ENCODE assay signal across 15 cellular contexts in genomic region chr14:76314521-76314951, GRCh38.
"Had no signal": no experiment of that assay in that cellular context is flagged by ENCODE, and none has a peak within 500 bp of the region (broad histone marks: within the 10 kb centered on the region; RNA-seq: fewer than 3 reads in every experiment).

No MANE protein-coding gene starts in this region.

- H3K79me2 ChIP-seq: parathyroid adenoma had no signal

- H3K9ac ChIP-seq: parathyroid adenoma had no signal

- H3K9me3 ChIP-seq: body of pancreas, left lung had no signal

- H3K27ac ChIP-seq: body of pancreas, left lung, parathyroid adenoma, skin epidermis had no signal

- DNase-seq: activated CD4-positive, alpha-beta T cell treated with anti-CD3 and anti-CD28 coated beads, Interleukin-2, amount 50 U/mL, for 4 hours; activated effector memory CD4-positive, alpha-beta T cell treated with anti-CD3 and anti-CD28 coated beads, Interleukin-2, amount 50 U/mL, for 16 hours; activated T-cell treated with anti-CD3 and anti-CD28 coated beads, Interleukin-2, amount 50 U/mL, for 24 hours; amniotic stem cell; body of pancreas; cerebellar nuclear complex; islet precursor cell; left lung; mesenchymal stem cell; retina had no signal

- H3K36me3 ChIP-seq: left lung had no signal

- ATAC-seq: activated CD4-positive, CD25-positive, alpha-beta regulatory T cell treated with anti-CD3 and anti-CD28 coated beads, Interleukin-2, amount 50 U/mL, for 24 hours; activated naive CD4-positive, alpha-beta T cell treated with anti-CD3 and anti-CD28 coated beads, Interleukin-2, amount 50 U/mL, for 72 hours; body of pancreas; left lung had no signal

- H3K4me3 ChIP-seq: body of pancreas, left lung, skin epidermis had no signal

- H3K4me3 Mint-ChIP-seq: activated T-cell treated with anti-CD3 and anti-CD28 coated beads, Interleukin-2, amount 50 U/mL, for 24 hours; neural crest cell had no signal

- H3K27me3 ChIP-seq: body of pancreas had no signal

- H3K27ac Mint-ChIP-seq: activated naive CD4-positive, alpha-beta T cell treated with anti-CD3 and anti-CD28 coated beads, Interleukin-2, amount 50 U/mL, for 72 hours; activated T-cell treated with anti-CD3 and anti-CD28 coated beads, Interleukin-2, amount 50 U/mL, for 24 hours had no signal

- H2AFZ ChIP-seq: parathyroid adenoma had no signal

- H3K9me3 Mint-ChIP-seq: activated naive CD4-positive, alpha-beta T cell treated with anti-CD3 and anti-CD28 coated beads, Interleukin-2, amount 50 U/mL, for 72 hours; activated T-cell treated with anti-CD3 and anti-CD28 coated beads, Interleukin-2, amount 50 U/mL, for 24 hours; neural crest cell had no signal

- H3K36me3 Mint-ChIP-seq: activated naive CD4-positive, alpha-beta T cell treated with anti-CD3 and anti-CD28 coated beads, Interleukin-2, amount 50 U/mL, for 72 hours had no signal

- H3K4me1 ChIP-seq: body of pancreas, left lung, parathyroid adenoma had no signal
